21 cellular contexts compared by ENCODE assay signal in genomic region chr5:73367650-73368049, GRCh38.
DNase-seq lines count a peak whose midpoint lies in the region; ATAC-seq and TF ChIP-seq lines count a peak whose summit lies in the region.
"Had no signal": no experiment of that assay in that cellular context is flagged by ENCODE, and none has a peak within 500 bp of the region (broad histone marks: within the 10 kb centered on the region; RNA-seq: fewer than 3 reads in every experiment).

No MANE protein-coding gene starts in this region.

- H3K27me3 Mint-ChIP-seq in HFFc6 (ENCODE audit: insufficient read depth): peaks cover 1% of the 10 kb centered on the region; the same call in 1 of the 2 replicates

- peaks cover 6 to 12% of the 10 kb centered on the region in 2 donors for H3K4me1 ChIP-seq in thyroid gland
- H3K4me1 ChIP-seq: ascending aorta had no signal

- no peak for TF ChIP-seq POLR2A in thyroid gland (IDR thresholded peaks at IDR 0.05)

- no peaks in the 10 kb centered on the region for H3K36me3 ChIP-seq in thyroid gland
- H3K36me3 ChIP-seq: ascending aorta had no signal

- H3K27ac ChIP-seq in thyroid gland: no peak overlapping the region
- H3K27ac ChIP-seq: A549, ascending aorta, epithelial cell of prostate had no signal

- H3K9me3 Mint-ChIP-seq in HFFc6: no peaks in the 10 kb centered on the region
- H3K9me3 Mint-ChIP-seq: activated naive CD4-positive, alpha-beta T cell treated with anti-CD3 and anti-CD28 coated beads, Interleukin-2, amount 50 U/mL, for 72 hours; WTC11 had no signal

- ATAC-seq in HG02610 (IDR thresholded peaks at IDR 0.05; ENCODE audit: unreplicated experiment): no peak
- ATAC-seq: A549; activated naive CD4-positive, alpha-beta T cell treated with anti-CD3 and anti-CD28 coated beads, Interleukin-2, amount 50 U/mL, for 72 hours; left colon; WTC11 had no signal

- H3K27ac Mint-ChIP-seq in HFFc6: peak overlapping the region; percentile 46; the same call in 1 of the 2 replicates
- H3K27ac Mint-ChIP-seq: activated naive CD4-positive, alpha-beta T cell treated with anti-CD3 and anti-CD28 coated beads, Interleukin-2, amount 50 U/mL, for 72 hours; WTC11 had no signal

- H3K36me3 Mint-ChIP-seq in HFFc6 (ENCODE audit: low read depth): no peaks in the 10 kb centered on the region; the same call in 1 of the 2 replicates
- H3K36me3 Mint-ChIP-seq: WTC11 had no signal

- TF ChIP-seq CTCF in AG10803 (conservative IDR thresholded peaks at IDR 0.05; ENCODE audit: low read length): no peak
- TF ChIP-seq CTCF in HFFc6 (IDR thresholded peaks at IDR 0.05): no peak
- TF ChIP-seq CTCF in thyroid gland (IDR thresholded peaks at IDR 0.05): no peak

- no peaks in the 10 kb centered on the region for H3K27me3 ChIP-seq in thyroid gland
- H3K27me3 ChIP-seq: ascending aorta had no signal

- WGBS in thyroid gland, 2 donors: 92 to 95% methylated on average over 2 of the region's 2 CpGs

- DNase-seq in AG10803 (ENCODE audit: low read depth) (peak; percentile 83), HFFc6 (peak; percentile 31), RPMI7951 (ENCODE audit: low read depth) (peak; percentile 73), fibroblast of peridontal ligament (ENCODE audit: extremely low read depth) (peak; percentile 52), thyroid gland (no peak), COR-L47 (lab: John Stamatoyannopoulos, UW) (no peak), NCI-H226 (no peak)
- DNase-seq: DMS53; effector CD4-positive, alpha-beta T cell; H7; left colon; mesendoderm; NCI-H1092; NCI-H187 treated with DMSO at 0.1 percent for 48 hours; NCI-H82 had no signal

- H3K9me3 ChIP-seq in thyroid gland: no peaks in the 10 kb centered on the region
- H3K9me3 ChIP-seq: A549, ascending aorta had no signal

- intact Hi-C loops in thyroid gland (cut with DNase I): no loop called here

- no peak overlapping the region for H3K4me3 Mint-ChIP-seq in HFFc6
- H3K4me3 Mint-ChIP-seq: WTC11 had no signal

- H3K4me3 ChIP-seq in AG10803 (ENCODE audit: low read length) (no peak overlapping the region), thyroid gland (replicated peaks in 1 of 3) (no peak overlapping the region)
- H3K4me3 ChIP-seq: A549, ascending aorta had no signal

- peaks cover 92% of the 10 kb centered on the region for H3K4me1 Mint-ChIP-seq in HFFc6 (ENCODE audit: low read depth)

Comparison
In these comparisons a context has a peak if more than half of its experiments do, and no peak if none do; other contexts are left out.
1. DNase-seq: peak in AG10803 (single experiment), HFFc6 (single experiment), RPMI7951 (single experiment) and fibroblast of peridontal ligament (single experiment); none in thyroid gland (0 of 2), COR-L47 (single experiment) and NCI-H226 (single experiment).